8 cellular contexts compared by ENCODE assay signal in genomic region chr9:4117835-4118610, GRCh38.
A peak's percentile ranks its signal among the peaks of the same experiment; 100 is the strongest.
DNase-seq lines count a peak whose midpoint lies in the region; ATAC-seq lines count a peak whose summit lies in the region.

No MANE protein-coding gene starts in this region.

- no peak overlapping the region for H3K4me3 Mint-ChIP-seq in central memory CD8-positive, alpha-beta T cell

- H3K27me3 Mint-ChIP-seq in central memory CD8-positive, alpha-beta T cell: peaks cover 17% of the 10 kb centered on the region

- no peaks in the 10 kb centered on the region for H3K9me3 Mint-ChIP-seq in central memory CD8-positive, alpha-beta T cell

- DNase-seq in SKM-1 treated with dmso at 0.1 percent for 144 hours (lab: John Stamatoyannopoulos, UW; ENCODE audit: unreplicated experiment): peak; percentile 23
- DNase-seq in SKM-1 (lab: John Stamatoyannopoulos, UW; ENCODE audit: unreplicated experiment): no peak
- DNase-seq in T-helper 22 cell (ENCODE audit: low read depth): peak; percentile 4
- peak; percentile 32 to 34 for DNase-seq in central memory CD8-positive, alpha-beta T cell (ENCODE audit: low spot score in 2 of 2)
- DNase-seq in posterior vena cava (ENCODE audit: low spot score): peak; percentile 82
- no peak for DNase-seq in NCI-H1694 treated with DMSO at 0.1 percent for 48 hours (lab: John Stamatoyannopoulos, UW)
- no peak for DNase-seq in Ammon's horn (ENCODE audit: low spot score)

- intact Hi-C loops in posterior vena cava (cut with DNase I): no loop called here

- H3K36me3 Mint-ChIP-seq in central memory CD8-positive, alpha-beta T cell (ENCODE audit: insufficient read depth): peaks cover 2% of the 10 kb centered on the region

- no peaks in the 10 kb centered on the region for H3K4me1 Mint-ChIP-seq in central memory CD8-positive, alpha-beta T cell

- no peak overlapping the region for H3K27ac Mint-ChIP-seq in central memory CD8-positive, alpha-beta T cell (ENCODE audit: low read depth)

- ATAC-seq in central memory CD8-positive, alpha-beta T cell (replicated peaks; ENCODE audit: extremely low read depth, poor library complexity, severe bottlenecking): peak; percentile 36
- ATAC-seq in HG03460 (IDR thresholded peaks at IDR 0.05; ENCODE audit: unreplicated experiment): no peak

Comparison
In these comparisons a context has a peak if more than half of its experiments do, and no peak if none do; other contexts are left out.
1. DNase-seq: peak in SKM-1 treated with dmso at 0.1 percent for 144 hours (single experiment), T-helper 22 cell (single experiment), central memory CD8-positive, alpha-beta T cell (2 of 2) and posterior vena cava (single experiment); none in SKM-1 (single experiment), NCI-H1694 treated with DMSO at 0.1 percent for 48 hours (single experiment) and Ammon's horn (single experiment).